ENCODE assay signal across 28 cellular contexts in the genomic region with DNA sequence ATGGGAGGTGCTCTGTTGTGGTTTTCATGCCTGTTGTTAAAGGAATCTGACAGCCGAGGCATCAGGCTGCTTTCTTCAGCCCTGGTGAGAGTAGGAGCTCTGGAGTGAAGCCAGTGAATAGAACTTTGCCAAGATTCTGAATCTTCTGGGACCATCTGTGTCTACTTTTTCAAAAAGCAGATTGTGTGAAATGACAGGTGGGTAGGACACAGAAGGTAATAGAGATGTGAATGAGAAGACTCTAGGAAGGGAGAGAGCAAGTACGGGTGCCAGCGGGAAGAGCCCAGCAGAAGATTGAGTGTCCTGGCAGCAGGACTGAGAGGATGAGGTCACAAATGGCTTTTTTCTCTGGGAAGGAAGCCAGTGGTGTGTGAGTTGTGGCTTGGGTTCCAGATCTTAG.
DNase-seq lines count a peak whose midpoint lies in the region; ATAC-seq, FAIRE-seq and TF ChIP-seq lines count a peak whose summit lies in the region.
"Had no signal": no experiment of that assay in that cellular context is flagged by ENCODE, and none has a peak within 500 bp of the region (broad histone marks: within the 10 kb centered on the region; RNA-seq: fewer than 3 reads in every experiment).

No MANE protein-coding gene starts in this region.

- H3K9me3 ChIP-seq in right atrium auricular region, result peaks cover 0 to 7% of the 10 kb centered on the region in 2 donors
- H3K9me3 ChIP-seq: BE2C, colonic mucosa, sigmoid colon, transverse colon had no signal

- TF ChIP-seq CTCF in right atrium auricular region (IDR thresholded peaks at IDR 0.05), result no peak
- no peak for TF ChIP-seq CTCF in cardiac fibroblast (IDR thresholded peaks at IDR 0.05; ENCODE audit: low read depth, low read length)
- TF ChIP-seq CTCF in D721Med (IDR thresholded peaks at IDR 0.05; ENCODE audit: insufficient read depth, missing control alignments), result no peak

- H3K27me3 ChIP-seq in right atrium auricular region, result no peaks in the 10 kb centered on the region
- H3K27me3 ChIP-seq: BE2C, body of pancreas, colonic mucosa, esophagus muscularis mucosa, neural progenitor cell, sigmoid colon, stomach, transverse colon had no signal

- intact Hi-C loops in left ventricle myocardium superior (cut with micrococcal nuclease), result no loop called here

- ATAC-seq in left ventricle myocardium superior (peak; percentile 49), HG02571 (IDR thresholded peaks at IDR 0.05; ENCODE audit: unreplicated experiment) (no peak)
- ATAC-seq: A549; activated naive CD4-positive, alpha-beta T cell treated with anti-CD3 and anti-CD28 coated beads, Interleukin-2, amount 50 U/mL, for 72 hours; activated T-helper 17 cell treated with anti-CD3 and anti-CD28 coated beads, Interleukin-2, amount 50 U/mL, for 72 hours; body of pancreas; effector memory CD8-positive, alpha-beta T cell; WTC11 had no signal

- DNase-seq in left ventricle myocardium superior (no peak), right atrium auricular region (ENCODE audit: low spot score) (no peak), cardiac fibroblast (ENCODE audit: low read depth in 2 of 2) (peak; percentile 18 to 20), inferior parietal cortex (ENCODE audit: extremely low spot score) (peak; percentile 46), NCI-H69 (lab: John Stamatoyannopoulos, UW) (no peak), D721Med (ENCODE audit: insufficient read length, low spot score) (no peak)
- DNase-seq in stimulated activated CD4-positive, alpha-beta T cell treated with anti-CD3 and anti-CD28 coated beads, Interleukin-12 subunit alpha, Interleukin-12 subunit beta, amount 100 ng/mL, for 4 hours, result no peak
- DNase-seq: activated CD4-positive, alpha-beta T cell treated with anti-CD3 and anti-CD28 coated beads, Interleukin-2, amount 50 U/mL, for 1 hour; activated CD8-positive, alpha-beta memory T cell treated with anti-CD3 and anti-CD28 coated beads, Interleukin-2, amount 50 U/mL, for 4 hours; BE2C; body of pancreas; colonic mucosa; DND-41; effector memory CD8-positive, alpha-beta T cell; MV-4-11; NCI-H146; sigmoid colon; stimulated activated CD8-positive, alpha-beta memory T cell treated with anti-CD3 and anti-CD28 coated beads, Interleukin-4, amount 100 ng/mL, for 48 hours; stomach; transverse colon had no signal

- no peaks in the 10 kb centered on the region for H3K36me3 ChIP-seq in right atrium auricular region
- H3K36me3 ChIP-seq: BE2C, colonic mucosa, esophagus muscularis mucosa, neural progenitor cell, sigmoid colon, stomach, transverse colon had no signal

- H3K4me1 ChIP-seq in right atrium auricular region, result peaks cover 0 to 7% of the 10 kb centered on the region in 2 donors
- H3K4me1 ChIP-seq: A549, BE2C, colonic mucosa, transverse colon had no signal

- H3K27ac ChIP-seq in right atrium auricular region, result no peak overlapping the region
- H3K27ac ChIP-seq: A549, body of pancreas, colonic mucosa, esophagus muscularis mucosa, neural progenitor cell, sigmoid colon, stomach, transverse colon had no signal

- H3K4me3 ChIP-seq in right atrium auricular region (no peak overlapping the region), cardiac fibroblast (replicated peaks in 1 of 2; ENCODE audit: low read depth in 2 of 2, low read length in 2 of 2) (no peak overlapping the region)
- H3K4me3 ChIP-seq: A549, body of pancreas, colonic mucosa, esophagus muscularis mucosa, neural progenitor cell, sigmoid colon, stomach, transverse colon had no signal

- FAIRE-seq in D721Med (lab: Jason Lieb, UNC), result no peak
- FAIRE-seq: A549, H54 had no signal

Comparison
In these comparisons a context has a peak if more than half of its experiments do, and no peak if none do; other contexts are left out.
1. DNase-seq: peak in cardiac fibroblast (2 of 2) and inferior parietal cortex (single experiment); none in left ventricle myocardium superior (single experiment), right atrium auricular region (single experiment), NCI-H69 (single experiment), D721Med (single experiment) and stimulated activated CD4-positive, alpha-beta T cell treated with anti-CD3 and anti-CD28 coated beads, Interleukin-12 subunit alpha, Interleukin-12 subunit beta, amount 100 ng/mL, for 4 hours (single experiment).